ENCODE assay signal across 30 cellular contexts in genomic region chrX:39052751-39053150, GRCh38.
"Had no signal": no experiment of that assay in that cellular context is flagged by ENCODE, and none has a peak within 500 bp of the region (broad histone marks: within the 10 kb centered on the region; RNA-seq: fewer than 3 reads in every experiment).

No MANE protein-coding gene starts in this region.

- H3K4me3 Mint-ChIP-seq: activated B cell treated with CpG ODN at 0.5 μM for 24 hours; activated CD8-positive, alpha-beta T cell treated with anti-CD3 and anti-CD28 coated beads for 36 hours; activated naive CD4-positive, alpha-beta T cell treated with anti-CD3 and anti-CD28 coated beads for 36 hours; activated naive CD4-positive, alpha-beta T cell treated with anti-CD3 and anti-CD28 coated beads, Interleukin-2, amount 50 U/mL, for 24 hours; activated naive CD8-positive, alpha-beta T cell treated with anti-CD3 and anti-CD28 coated beads, Interleukin-2, amount 10 ng/mL, durations not matched to agents 7 days and 5 days; activated T-cell treated with anti-CD3 and anti-CD28 coated beads, Interleukin-2, amount 50 U/mL, for 4 hours; central memory CD8-positive, alpha-beta T cell; dendritic cell treated with granulocyte-macrophage colony-stimulating factor and Interleukin-4, amounts not matched to agents 40 ng/mL and 50 ng/mL, for 4 days; endodermal cell; T-helper 17 cell; T-helper 2 cell treated with Interferon-gamma antibody and Interleukin-4, amounts not matched to agents 5 μg/mL and 100 μg/mL, for 36 hours had no signal

- DNase-seq: activated B cell treated with CpG ODN at 0.5 μM for 24 hours; activated CD4-positive, alpha-beta T cell treated with anti-CD3 and anti-CD28 coated beads for 48 hours; activated CD4-positive, alpha-beta T cell treated with anti-CD3 and anti-CD28 coated beads, Interleukin-2, amount 50 U/mL, for 1 hour; activated CD4-positive, alpha-beta T cell treated with anti-CD3 and anti-CD28 coated beads, Interleukin-2, amount 50 U/mL, for 48 hours; activated CD8-positive, alpha-beta memory T cell treated with anti-CD3 and anti-CD28 coated beads for 24 hours; activated CD8-positive, alpha-beta T cell treated with anti-CD3 and anti-CD28 coated beads for 36 hours; activated effector memory CD4-positive, alpha-beta T cell treated with anti-CD3 and anti-CD28 coated beads, Interleukin-2, amount 50 U/mL, for 16 hours; activated naive CD4-positive, alpha-beta T cell treated with anti-CD3 and anti-CD28 coated beads for 36 hours; activated naive CD8-positive, alpha-beta T cell treated with anti-CD3 and anti-CD28 coated beads, Interleukin-2, amount 10 ng/mL, durations not matched to agents 7 days and 5 days; activated T-cell treated with anti-CD3 and anti-CD28 coated beads, Interleukin-2, amount 50 U/mL, for 4 hours; amniotic stem cell; anterior cingulate cortex; brain microvascular endothelial cell; dorsolateral prefrontal cortex; effector CD8-positive, alpha-beta T cell; endodermal cell; foreskin fibroblast; head of caudate nucleus; T-helper 1 cell; T-helper 17 cell; T1000; WERI-Rb-1 had no signal

- H3K27ac Mint-ChIP-seq: activated B cell treated with CpG ODN at 0.5 μM for 24 hours; activated CD8-positive, alpha-beta T cell treated with anti-CD3 and anti-CD28 coated beads for 36 hours; activated naive CD4-positive, alpha-beta T cell treated with anti-CD3 and anti-CD28 coated beads for 36 hours; activated naive CD4-positive, alpha-beta T cell treated with anti-CD3 and anti-CD28 coated beads, Interleukin-2, amount 50 U/mL, for 24 hours; activated naive CD8-positive, alpha-beta T cell treated with anti-CD3 and anti-CD28 coated beads, Interleukin-2, amount 10 ng/mL, durations not matched to agents 7 days and 5 days; activated T-helper 2 cell treated with anti-CD3 and anti-CD28 coated beads, Interferon-gamma antibody, Interleukin-2, Interleukin-4, amounts not matched to agents 10 μg/mL and 5 μg/mL and 100 μg/mL, durations not matched to agents 14 hours and 24 hours and 36 hours; dendritic cell treated with granulocyte-macrophage colony-stimulating factor and Interleukin-4, amounts not matched to agents 40 ng/mL and 50 ng/mL, for 4 days; endodermal cell; T-helper 17 cell; T-helper 2 cell treated with Interferon-gamma antibody and Interleukin-4, amounts not matched to agents 5 μg/mL and 100 μg/mL, for 36 hours had no signal

- H3K36me3 ChIP-seq: brain microvascular endothelial cell, WERI-Rb-1 had no signal

- ATAC-seq: activated CD4-positive, CD25-positive, alpha-beta regulatory T cell treated with anti-CD3 and anti-CD28 coated beads, Interleukin-2, amount 50 U/mL, for 24 hours; activated CD8-positive, alpha-beta T cell treated with anti-CD3 and anti-CD28 coated beads for 36 hours; activated T-cell treated with anti-CD3 and anti-CD28 coated beads, Interleukin-2, amount 50 U/mL, for 4 hours; esophagus mucosa; T-helper 17 cell had no signal

- H3K27me3 ChIP-seq: brain microvascular endothelial cell had no signal

- H3K4me3 ChIP-seq: coronary artery, dorsolateral prefrontal cortex had no signal

- H3K27ac ChIP-seq: brain microvascular endothelial cell, coronary artery, dorsolateral prefrontal cortex, WERI-Rb-1 had no signal

- H3K9me3 Mint-ChIP-seq: activated B cell treated with CpG ODN at 0.5 μM for 24 hours; activated CD8-positive, alpha-beta T cell treated with anti-CD3 and anti-CD28 coated beads for 36 hours; activated naive CD4-positive, alpha-beta T cell treated with anti-CD3 and anti-CD28 coated beads for 36 hours; activated naive CD4-positive, alpha-beta T cell treated with anti-CD3 and anti-CD28 coated beads, Interleukin-2, amount 50 U/mL, for 24 hours; activated naive CD8-positive, alpha-beta T cell treated with anti-CD3 and anti-CD28 coated beads, Interleukin-2, amount 10 ng/mL, durations not matched to agents 7 days and 5 days; activated T-cell treated with anti-CD3 and anti-CD28 coated beads, Interleukin-2, amount 50 U/mL, for 4 hours; activated T-helper 2 cell treated with anti-CD3 and anti-CD28 coated beads, Interferon-gamma antibody, Interleukin-2, Interleukin-4, amounts not matched to agents 10 μg/mL and 5 μg/mL and 100 μg/mL, durations not matched to agents 14 hours and 24 hours and 36 hours; central memory CD8-positive, alpha-beta T cell; dendritic cell treated with granulocyte-macrophage colony-stimulating factor and Interleukin-4, amounts not matched to agents 40 ng/mL and 50 ng/mL, for 4 days; T-helper 2 cell treated with Interferon-gamma antibody and Interleukin-4, amounts not matched to agents 5 μg/mL and 100 μg/mL, for 36 hours had no signal

- H3K27me3 Mint-ChIP-seq: activated CD8-positive, alpha-beta T cell treated with anti-CD3 and anti-CD28 coated beads for 36 hours; activated naive CD4-positive, alpha-beta T cell treated with anti-CD3 and anti-CD28 coated beads, Interleukin-2, amount 50 U/mL, for 24 hours; activated naive CD8-positive, alpha-beta T cell treated with anti-CD3 and anti-CD28 coated beads, Interleukin-2, amount 10 ng/mL, durations not matched to agents 7 days and 5 days; dendritic cell treated with granulocyte-macrophage colony-stimulating factor and Interleukin-4, amounts not matched to agents 40 ng/mL and 50 ng/mL, for 4 days; T-helper 17 cell had no signal

- H3K4me1 Mint-ChIP-seq: activated B cell treated with CpG ODN at 0.5 μM for 24 hours; activated naive CD4-positive, alpha-beta T cell treated with anti-CD3 and anti-CD28 coated beads, Interleukin-2, amount 50 U/mL, for 24 hours; activated naive CD8-positive, alpha-beta T cell treated with anti-CD3 and anti-CD28 coated beads, Interleukin-2, amount 10 ng/mL, durations not matched to agents 7 days and 5 days; central memory CD8-positive, alpha-beta T cell had no signal

- H3K36me3 Mint-ChIP-seq: activated naive CD4-positive, alpha-beta T cell treated with anti-CD3 and anti-CD28 coated beads, Interleukin-2, amount 50 U/mL, for 24 hours; activated naive CD8-positive, alpha-beta T cell treated with anti-CD3 and anti-CD28 coated beads, Interleukin-2, amount 10 ng/mL, durations not matched to agents 7 days and 5 days had no signal
